Comparison of ENCODE assay signal across 8 cellular contexts in the genomic region with DNA sequence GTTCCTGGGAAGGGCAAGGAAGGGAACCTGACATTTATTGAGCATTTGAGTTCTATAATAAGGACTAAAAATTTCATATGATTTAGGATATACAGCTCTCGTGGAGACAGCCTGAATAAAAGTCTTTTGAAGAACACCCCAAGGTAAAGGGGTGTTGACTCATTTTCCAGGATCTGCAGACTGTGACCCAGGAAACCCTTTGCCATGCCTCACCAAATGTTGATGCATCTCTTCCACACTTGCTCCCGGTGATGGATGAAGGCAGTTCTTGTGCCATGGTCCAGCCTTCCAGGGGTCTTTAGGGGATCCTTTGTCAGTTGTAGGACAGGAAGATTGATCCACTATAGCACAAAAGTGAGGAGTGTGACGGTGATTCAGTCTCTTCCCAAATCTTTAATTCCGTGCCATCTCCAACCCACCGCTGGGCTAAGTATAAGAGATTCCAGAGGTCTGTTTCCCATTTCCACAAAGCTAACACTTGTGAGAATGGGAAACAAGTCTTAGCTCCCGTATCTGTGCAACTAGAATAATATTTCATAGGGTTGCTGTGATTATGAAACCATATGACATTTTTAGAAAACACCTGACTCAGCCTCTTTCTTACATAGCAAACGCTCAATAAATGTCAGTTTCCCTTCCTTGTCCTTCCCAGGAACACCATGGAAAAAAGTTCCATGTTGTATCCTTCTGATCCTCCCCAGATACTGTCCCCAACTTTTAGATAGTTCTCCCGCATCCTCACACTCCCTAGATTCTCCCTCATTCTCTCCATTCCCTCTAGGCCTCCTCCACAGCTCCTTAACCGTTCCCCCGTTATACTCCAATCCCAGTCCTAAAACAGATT. TPM values are rescaled to one million over a fixed set of nuclear protein-coding genes. Genes with fewer than 3 reads are reported as not detected.
DNase-seq lines count a peak whose midpoint lies in the region; TF ChIP-seq lines count a peak whose summit lies in the region.

No MANE protein-coding gene starts in this region.

- intact Hi-C loops in colonic mucosa (cut with DNase I): no loop called here

- H3K27ac ChIP-seq in KOPT-K1 (ENCODE audit: low read depth, low read length, poor library complexity, severe bottlenecking): peak overlapping the region; percentile 93
- peak overlapping the region; percentile 87 for H3K27ac ChIP-seq in colonic mucosa
- peak overlapping the region; percentile 93 for H3K27ac ChIP-seq in muscle layer of duodenum (ENCODE audit: low read length)

- peaks cover 39% of the 10 kb centered on the region for H3K36me3 ChIP-seq in KOPT-K1 (ENCODE audit: insufficient read depth, low read length)
- no peaks in the 10 kb centered on the region for H3K36me3 ChIP-seq in colonic mucosa
- H3K36me3 ChIP-seq in muscle layer of duodenum (ENCODE audit: control insufficient read depth in 1 of 2, insufficient read depth in 2 of 2, low read length in 2 of 2): peaks cover 6 to 7% of the 10 kb centered on the region in 2 donors

- H3K4me3 ChIP-seq in colonic mucosa: peak overlapping the region; percentile 50
- H3K4me3 ChIP-seq in muscle layer of duodenum (ENCODE audit: low read depth in 1 of 2, low read length in 2 of 2): peak overlapping the region; percentile 88 to 89

- in situ Hi-C loops in ACHN (cut with HindIII; ENCODE audit: low pct_ligation_motif_present, low pct_unique_long_range_greater_than_20kb, low sequenced_read_pairs): no loop called here

- DNase-seq in ACHN (peak; percentile 52), colonic mucosa (no peak), NCI-H128 (lab: John Stamatoyannopoulos, UW; ENCODE audit: unreplicated experiment) (no peak), foreskin melanocyte (no peak), NCI-H774 (lab: John Stamatoyannopoulos, UW) (no peak), DMS79 treated with DMSO at 0.1 percent for 48 hours (lab: John Stamatoyannopoulos, UW) (no peak)

- H3K4me1 ChIP-seq in colonic mucosa (peaks cover 7% of the 10 kb centered on the region), muscle layer of duodenum (ENCODE audit: control insufficient read depth in 1 of 2, insufficient read depth in 2 of 2, low read length in 2 of 2) (peaks cover 7 to 32% of the 10 kb centered on the region in 2 donors)

- H3K9ac ChIP-seq in colonic mucosa (ENCODE audit: low read depth in 2 of 2, low read length in 2 of 2): peak overlapping the region; percentile 66 to 74

- H3K9me3 ChIP-seq in KOPT-K1 (ENCODE audit: insufficient read depth, low read length, poor library complexity, severe bottlenecking) (no peaks in the 10 kb centered on the region), colonic mucosa (no peaks in the 10 kb centered on the region), muscle layer of duodenum (ENCODE audit: control insufficient read depth in 1 of 2, low read length in 2 of 2) (no peaks in the 10 kb centered on the region)

- peaks cover 4% of the 10 kb centered on the region for H3K27me3 ChIP-seq in colonic mucosa
- no peaks in the 10 kb centered on the region for H3K27me3 ChIP-seq in muscle layer of duodenum (ENCODE audit: low read depth, low read length)

- no peak for TF ChIP-seq CTCF in colonic mucosa (IDR thresholded peaks at IDR 0.05)

RNA-seq across cellular contexts. Expression of a gene that starts 0.8 kb away (rescaled TPM):
- total RNA-seq in colonic mucosa: 10 to 100 TPM; 36.4 to 61.4 TPM

RNA-seq across cellular contexts. Expression of a gene that starts 15.6 kb away (rescaled TPM):
- not detected for total RNA-seq in colonic mucosa

RNA-seq across cellular contexts. Expression of a gene that starts 21.1 kb away (rescaled TPM):
- 10 to 100 TPM; 37.4 to 60.6 TPM for total RNA-seq in colonic mucosa

RNA-seq across cellular contexts. Expression of a gene that starts 25.2 kb away (rescaled TPM):
- total RNA-seq in colonic mucosa: 100 to 1,000 TPM; 247 to 305 TPM

RNA-seq across cellular contexts. Expression of a gene that starts 52.5 kb away (rescaled TPM):
- total RNA-seq in colonic mucosa: 10 to 100 TPM in 1 of 2 donors, 1 to 10 TPM in 1; 9.6 to 34.6 TPM
